8 cellular contexts compared by ENCODE assay signal in the genomic region with DNA sequence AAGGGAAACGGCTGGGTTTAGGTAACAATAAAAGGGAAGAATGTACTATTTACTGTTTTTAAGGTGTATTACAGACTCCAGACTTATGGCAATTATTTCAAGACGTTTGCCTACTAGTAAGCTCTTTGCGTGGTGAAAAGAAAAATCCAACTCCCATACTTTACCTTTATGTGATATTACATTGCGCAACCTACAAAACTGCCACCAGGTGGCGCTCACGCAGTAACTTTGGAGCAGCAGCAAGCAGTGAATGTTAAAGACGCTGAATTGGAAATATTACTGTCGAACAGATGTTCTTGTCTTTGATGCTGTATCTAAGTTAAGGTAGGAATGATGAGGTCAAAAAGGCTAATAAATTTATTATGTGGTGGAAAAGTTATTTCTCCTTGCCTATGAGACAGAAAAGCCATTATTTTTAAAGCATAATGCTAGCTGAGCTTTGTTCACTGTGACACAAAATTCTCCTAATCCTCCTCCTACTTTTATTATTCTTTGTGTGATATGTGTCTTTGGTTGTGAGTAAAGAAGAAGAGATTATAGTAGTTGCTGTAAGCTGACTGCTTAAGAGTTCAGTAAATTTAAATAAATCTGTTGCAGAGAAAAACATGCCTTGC.
DNase-seq lines count a peak whose midpoint lies in the region; ATAC-seq lines count a peak whose summit lies in the region.

No MANE protein-coding gene starts in this region.

- DNase-seq in GDM1 (lab: John Stamatoyannopoulos, UW) (peak; percentile 17), HUDEP-2 (lab: John Stamatoyannopoulos, UW; ENCODE audit: unreplicated experiment in 76 of 76) (peak in 54 of 76 experiments; percentile 1 to 59 (median 23)), RPMI8226 (peak; percentile 71), germinal center (ENCODE audit: low spot score) (peak; percentile 33), pons (ENCODE audit: low spot score) (peak; percentile 79), ureter (ENCODE audit: low spot score) (peak; percentile 73)
- DNase-seq in activated effector memory CD4-positive, alpha-beta T cell treated with anti-CD3 and anti-CD28 coated beads, Interleukin-2, amount 50 U/mL, for 16 hours, result peak; percentile 87

- ATAC-seq in GM21529 (IDR thresholded peaks at IDR 0.05; ENCODE audit: unreplicated experiment), result peak; percentile 96

Comparison
In these comparisons a context has a peak if more than half of its experiments do, and no peak if none do; other contexts are left out.
1. Peak in every context shown above with its lines: DNase-seq and ATAC-seq.
2. DNase-seq: peak in every context shown above with its lines; median percentile 87 in activated effector memory CD4-positive, alpha-beta T cell treated with anti-CD3 and anti-CD28 coated beads, Interleukin-2, amount 50 U/mL, for 16 hours; 79 in pons; 73 in ureter; 71 in RPMI8226; 33 in germinal center; 23 in HUDEP-2; 17 in GDM1.